In the genomic region with DNA sequence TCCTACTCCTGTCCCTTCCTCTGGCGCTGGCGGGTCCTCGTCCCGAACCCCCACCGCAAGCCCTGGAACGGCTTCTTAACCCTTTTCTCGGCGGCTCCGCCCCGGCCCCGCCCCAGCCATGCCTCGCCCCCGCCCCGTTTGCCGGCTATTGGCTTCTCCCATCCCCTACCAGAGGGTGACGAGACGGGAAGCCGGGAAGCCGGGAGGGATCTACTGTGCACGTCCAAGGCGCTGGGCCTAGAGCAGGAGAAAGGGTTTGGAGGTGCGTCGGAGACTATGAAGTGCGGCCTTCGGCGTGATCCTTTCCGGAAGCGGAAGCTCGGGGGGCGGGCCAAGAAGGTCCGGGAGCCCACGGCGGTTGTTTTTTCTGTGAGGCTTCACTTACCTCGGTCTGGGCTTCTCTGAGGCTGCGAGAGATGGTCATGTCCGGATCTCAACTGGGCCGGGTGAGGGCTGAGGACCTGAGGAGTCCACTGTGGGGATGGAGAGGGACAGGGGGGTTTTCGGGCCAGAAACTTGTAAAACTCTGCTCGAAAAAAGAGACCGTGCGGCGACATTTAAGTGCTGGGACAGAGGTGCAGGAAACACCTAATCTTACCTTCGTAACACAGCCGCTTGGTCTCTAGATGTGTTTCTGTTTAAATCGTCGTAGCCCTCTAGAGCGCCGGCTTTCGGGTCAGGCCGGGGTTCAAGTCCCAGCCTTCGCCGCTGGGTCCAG, we compare ENCODE assay signal across 1 cellular context.
TF ChIP-seq lines count a peak whose summit lies in the region.

No MANE protein-coding gene starts in this region.

TF ChIP-seq in IMR-90, 13 proteins besides CTCF, POLR2A, EP300 and RAD21 (continued from another document):
- TF ChIP-seq, protein P1, sequence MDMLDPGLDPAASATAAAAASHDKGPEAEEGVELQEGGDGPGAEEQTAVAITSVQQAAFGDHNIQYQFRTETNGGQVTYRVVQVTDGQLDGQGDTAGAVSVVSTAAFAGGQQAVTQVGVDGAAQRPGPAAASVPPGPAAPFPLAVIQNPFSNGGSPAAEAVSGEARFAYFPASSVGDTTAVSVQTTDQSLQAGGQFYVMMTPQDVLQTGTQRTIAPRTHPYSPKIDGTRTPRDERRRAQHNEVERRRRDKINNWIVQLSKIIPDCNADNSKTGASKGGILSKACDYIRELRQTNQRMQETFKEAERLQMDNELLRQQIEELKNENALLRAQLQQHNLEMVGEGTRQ (IDR thresholded peaks at IDR 0.05; ENCODE audit: low read depth, low read length) = no peak
- TF ChIP-seq RFX5 (IDR thresholded peaks at IDR 0.05; ENCODE audit: low read depth, low read length) (no peak), MXI1 (IDR thresholded peaks at IDR 0.05; ENCODE audit: borderline replicate concordance, low read depth, low read length) (no peak), NFE2L2 (IDR thresholded peaks at IDR 0.05; ENCODE audit: low read depth, low read length) (no peak), CHD1 (IDR thresholded peaks at IDR 0.05; ENCODE audit: low read depth, low read length) (no peak)
